Comparison of ENCODE assay signal across 1 cellular context in the genomic region with DNA sequence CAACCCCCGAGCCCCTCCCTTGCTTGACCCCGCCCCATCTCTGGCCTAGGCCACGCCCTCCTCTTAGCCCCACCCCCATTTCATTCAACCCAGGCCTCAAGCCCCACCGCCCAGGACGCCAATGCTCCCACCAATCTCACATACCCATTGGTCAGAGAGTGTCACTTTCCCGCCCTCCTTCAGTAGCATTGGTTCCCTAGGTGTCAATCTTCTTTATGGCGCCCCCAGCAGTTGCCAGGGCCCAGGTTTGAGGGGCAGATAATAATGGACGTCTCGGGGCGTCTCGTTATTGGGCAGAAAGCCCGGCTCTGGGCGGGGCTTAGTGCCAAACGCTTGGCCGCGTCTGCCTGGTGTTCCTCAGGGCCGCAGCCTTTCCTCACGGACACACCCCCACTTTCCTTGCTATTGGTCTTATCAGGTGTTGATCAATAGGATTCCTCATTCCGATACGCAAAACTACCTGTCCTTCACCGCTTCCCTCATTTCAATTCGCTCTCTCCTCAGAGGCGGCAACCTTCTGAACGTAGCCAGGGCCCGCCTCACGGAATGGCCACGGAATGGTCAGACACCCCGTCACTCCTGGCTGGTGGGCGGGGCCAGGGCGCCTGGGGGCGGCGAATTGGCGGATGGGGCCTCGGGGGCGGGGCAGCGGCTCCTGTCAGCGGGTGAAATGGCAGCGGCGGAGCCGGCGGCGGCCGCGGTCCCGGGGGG.
TF ChIP-seq lines count a peak whose summit lies in the region.

A gene (plus strand): TSS at position 658 of the 711 bp plus-strand sequence. CDS start 16,325 bp downstream, outside the sequence.

TF ChIP-seq in WTC11, 78 proteins besides CTCF, POLR2A, EP300 and RAD21 (continued from another document):
- TF ChIP-seq, protein P1, sequence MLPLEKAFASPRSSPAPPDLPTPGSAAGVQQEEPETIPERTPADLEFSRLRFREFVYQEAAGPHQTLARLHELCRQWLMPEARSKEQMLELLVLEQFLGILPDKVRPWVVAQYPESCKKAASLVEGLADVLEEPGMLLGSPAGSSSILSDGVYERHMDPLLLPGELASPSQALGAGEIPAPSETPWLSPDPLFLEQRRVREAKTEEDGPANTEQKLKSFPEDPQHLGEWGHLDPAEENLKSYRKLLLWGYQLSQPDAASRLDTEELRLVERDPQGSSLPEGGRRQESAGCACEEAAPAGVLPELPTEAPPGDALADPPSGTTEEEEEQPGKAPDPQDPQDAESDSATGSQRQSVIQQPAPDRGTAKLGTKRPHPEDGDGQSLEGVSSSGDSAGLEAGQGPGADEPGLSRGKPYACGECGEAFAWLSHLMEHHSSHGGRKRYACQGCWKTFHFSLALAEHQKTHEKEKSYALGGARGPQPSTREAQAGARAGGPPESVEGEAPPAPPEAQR (CRISPR knock-in tag; IDR thresholded peaks at IDR 0.05) = no peak
- TF ChIP-seq, protein P2, sequence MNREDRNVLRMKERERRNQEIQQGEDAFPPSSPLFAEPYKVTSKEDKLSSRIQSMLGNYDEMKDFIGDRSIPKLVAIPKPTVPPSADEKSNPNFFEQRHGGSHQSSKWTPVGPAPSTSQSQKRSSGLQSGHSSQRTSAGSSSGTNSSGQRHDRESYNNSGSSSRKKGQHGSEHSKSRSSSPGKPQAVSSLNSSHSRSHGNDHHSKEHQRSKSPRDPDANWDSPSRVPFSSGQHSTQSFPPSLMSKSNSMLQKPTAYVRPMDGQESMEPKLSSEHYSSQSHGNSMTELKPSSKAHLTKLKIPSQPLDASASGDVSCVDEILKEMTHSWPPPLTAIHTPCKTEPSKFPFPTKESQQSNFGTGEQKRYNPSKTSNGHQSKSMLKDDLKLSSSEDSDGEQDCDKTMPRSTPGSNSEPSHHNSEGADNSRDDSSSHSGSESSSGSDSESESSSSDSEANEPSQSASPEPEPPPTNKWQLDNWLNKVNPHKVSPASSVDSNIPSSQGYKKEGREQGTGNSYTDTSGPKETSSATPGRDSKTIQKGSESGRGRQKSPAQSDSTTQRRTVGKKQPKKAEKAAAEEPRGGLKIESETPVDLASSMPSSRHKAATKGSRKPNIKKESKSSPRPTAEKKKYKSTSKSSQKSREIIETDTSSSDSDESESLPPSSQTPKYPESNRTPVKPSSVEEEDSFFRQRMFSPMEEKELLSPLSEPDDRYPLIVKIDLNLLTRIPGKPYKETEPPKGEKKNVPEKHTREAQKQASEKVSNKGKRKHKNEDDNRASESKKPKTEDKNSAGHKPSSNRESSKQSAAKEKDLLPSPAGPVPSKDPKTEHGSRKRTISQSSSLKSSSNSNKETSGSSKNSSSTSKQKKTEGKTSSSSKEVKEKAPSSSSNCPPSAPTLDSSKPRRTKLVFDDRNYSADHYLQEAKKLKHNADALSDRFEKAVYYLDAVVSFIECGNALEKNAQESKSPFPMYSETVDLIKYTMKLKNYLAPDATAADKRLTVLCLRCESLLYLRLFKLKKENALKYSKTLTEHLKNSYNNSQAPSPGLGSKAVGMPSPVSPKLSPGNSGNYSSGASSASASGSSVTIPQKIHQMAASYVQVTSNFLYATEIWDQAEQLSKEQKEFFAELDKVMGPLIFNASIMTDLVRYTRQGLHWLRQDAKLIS (CRISPR knock-in tag; IDR thresholded peaks at IDR 0.05; ENCODE audit: borderline replicate concordance) = no peak
- TF ChIP-seq, protein P3, sequence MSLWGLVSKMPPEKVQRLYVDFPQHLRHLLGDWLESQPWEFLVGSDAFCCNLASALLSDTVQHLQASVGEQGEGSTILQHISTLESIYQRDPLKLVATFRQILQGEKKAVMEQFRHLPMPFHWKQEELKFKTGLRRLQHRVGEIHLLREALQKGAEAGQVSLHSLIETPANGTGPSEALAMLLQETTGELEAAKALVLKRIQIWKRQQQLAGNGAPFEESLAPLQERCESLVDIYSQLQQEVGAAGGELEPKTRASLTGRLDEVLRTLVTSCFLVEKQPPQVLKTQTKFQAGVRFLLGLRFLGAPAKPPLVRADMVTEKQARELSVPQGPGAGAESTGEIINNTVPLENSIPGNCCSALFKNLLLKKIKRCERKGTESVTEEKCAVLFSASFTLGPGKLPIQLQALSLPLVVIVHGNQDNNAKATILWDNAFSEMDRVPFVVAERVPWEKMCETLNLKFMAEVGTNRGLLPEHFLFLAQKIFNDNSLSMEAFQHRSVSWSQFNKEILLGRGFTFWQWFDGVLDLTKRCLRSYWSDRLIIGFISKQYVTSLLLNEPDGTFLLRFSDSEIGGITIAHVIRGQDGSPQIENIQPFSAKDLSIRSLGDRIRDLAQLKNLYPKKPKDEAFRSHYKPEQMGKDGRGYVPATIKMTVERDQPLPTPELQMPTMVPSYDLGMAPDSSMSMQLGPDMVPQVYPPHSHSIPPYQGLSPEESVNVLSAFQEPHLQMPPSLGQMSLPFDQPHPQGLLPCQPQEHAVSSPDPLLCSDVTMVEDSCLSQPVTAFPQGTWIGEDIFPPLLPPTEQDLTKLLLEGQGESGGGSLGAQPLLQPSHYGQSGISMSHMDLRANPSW (CRISPR knock-in tag; conservative IDR thresholded peaks at IDR 0.05; ENCODE audit: low read depth) = no peak
- no peak for TF ChIP-seq FOXP1 (CRISPR knock-in tag; IDR thresholded peaks at IDR 0.05; ENCODE audit: borderline replicate concordance)
- TF ChIP-seq ZNF396 (CRISPR knock-in tag; IDR thresholded peaks at IDR 0.05; ENCODE audit: borderline replicate concordance) = no peak
- TF ChIP-seq RELA (CRISPR knock-in tag; IDR thresholded peaks at IDR 0.05; ENCODE audit: borderline replicate concordance) = no peak
- no peak for TF ChIP-seq EMX1 (CRISPR knock-in tag; IDR thresholded peaks at IDR 0.05)
- TF ChIP-seq, protein P4, sequence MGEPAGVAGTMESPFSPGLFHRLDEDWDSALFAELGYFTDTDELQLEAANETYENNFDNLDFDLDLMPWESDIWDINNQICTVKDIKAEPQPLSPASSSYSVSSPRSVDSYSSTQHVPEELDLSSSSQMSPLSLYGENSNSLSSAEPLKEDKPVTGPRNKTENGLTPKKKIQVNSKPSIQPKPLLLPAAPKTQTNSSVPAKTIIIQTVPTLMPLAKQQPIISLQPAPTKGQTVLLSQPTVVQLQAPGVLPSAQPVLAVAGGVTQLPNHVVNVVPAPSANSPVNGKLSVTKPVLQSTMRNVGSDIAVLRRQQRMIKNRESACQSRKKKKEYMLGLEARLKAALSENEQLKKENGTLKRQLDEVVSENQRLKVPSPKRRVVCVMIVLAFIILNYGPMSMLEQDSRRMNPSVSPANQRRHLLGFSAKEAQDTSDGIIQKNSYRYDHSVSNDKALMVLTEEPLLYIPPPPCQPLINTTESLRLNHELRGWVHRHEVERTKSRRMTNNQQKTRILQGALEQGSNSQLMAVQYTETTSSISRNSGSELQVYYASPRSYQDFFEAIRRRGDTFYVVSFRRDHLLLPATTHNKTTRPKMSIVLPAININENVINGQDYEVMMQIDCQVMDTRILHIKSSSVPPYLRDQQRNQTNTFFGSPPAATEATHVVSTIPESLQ (CRISPR knock-in tag; IDR thresholded peaks at IDR 0.05) = no peak
- TF ChIP-seq NFATC4 (CRISPR knock-in tag; IDR thresholded peaks at IDR 0.05) = no peak
- no peak for TF ChIP-seq NFE2L1 (CRISPR knock-in tag; IDR thresholded peaks at IDR 0.05)
- no peak for TF ChIP-seq TP53 (CRISPR knock-in tag; IDR thresholded peaks at IDR 0.05)
- no peak for TF ChIP-seq ELF4 (CRISPR knock-in tag; IDR thresholded peaks at IDR 0.05; ENCODE audit: low read depth)
- no peak for TF ChIP-seq TEAD1 (CRISPR knock-in tag; IDR thresholded peaks at IDR 0.05)
- no peak for TF ChIP-seq FOXJ3 (CRISPR knock-in tag; IDR thresholded peaks at IDR 0.05; ENCODE audit: borderline replicate concordance)
- no peak for TF ChIP-seq CREB1 (CRISPR knock-in tag; IDR thresholded peaks at IDR 0.05)
- TF ChIP-seq ETV6 (CRISPR knock-in tag; IDR thresholded peaks at IDR 0.05) = no peak
- peak; percentile 99 for TF ChIP-seq NFYB (CRISPR knock-in tag; conservative IDR thresholded peaks at IDR 0.05; ENCODE audit: low read depth)
- TF ChIP-seq, protein P5, sequence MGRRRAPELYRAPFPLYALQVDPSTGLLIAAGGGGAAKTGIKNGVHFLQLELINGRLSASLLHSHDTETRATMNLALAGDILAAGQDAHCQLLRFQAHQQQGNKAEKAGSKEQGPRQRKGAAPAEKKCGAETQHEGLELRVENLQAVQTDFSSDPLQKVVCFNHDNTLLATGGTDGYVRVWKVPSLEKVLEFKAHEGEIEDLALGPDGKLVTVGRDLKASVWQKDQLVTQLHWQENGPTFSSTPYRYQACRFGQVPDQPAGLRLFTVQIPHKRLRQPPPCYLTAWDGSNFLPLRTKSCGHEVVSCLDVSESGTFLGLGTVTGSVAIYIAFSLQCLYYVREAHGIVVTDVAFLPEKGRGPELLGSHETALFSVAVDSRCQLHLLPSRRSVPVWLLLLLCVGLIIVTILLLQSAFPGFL (CRISPR knock-in tag; IDR thresholded peaks at IDR 0.05; ENCODE audit: borderline replicate concordance) = no peak
- TF ChIP-seq CREM (CRISPR knock-in tag; IDR thresholded peaks at IDR 0.05) = peak; percentile 62; the same call in 1 of the 2 replicates
- peak; percentile 100 for TF ChIP-seq SP1 (CRISPR knock-in tag; conservative IDR thresholded peaks at IDR 0.05)
